In the genomic region with DNA sequence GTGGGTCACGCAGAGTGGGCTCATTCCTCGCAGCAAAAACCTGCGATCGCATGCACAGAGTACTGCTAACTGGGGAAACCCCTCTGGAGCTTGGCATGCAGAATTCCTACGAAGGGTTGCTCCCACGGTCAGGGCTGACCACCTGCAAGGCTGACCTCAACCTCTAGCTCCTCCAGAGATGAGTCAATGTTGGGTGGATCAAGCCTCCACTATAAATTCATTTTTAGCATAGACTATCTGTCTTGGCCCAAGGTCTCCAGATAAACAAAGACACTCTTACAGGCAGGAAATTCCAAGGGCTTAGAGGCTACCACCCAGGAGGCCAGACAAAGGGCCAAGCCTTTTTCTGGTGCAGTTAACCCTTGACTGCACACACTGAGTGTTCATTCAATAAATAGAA, we compare ENCODE assay signal across 17 cellular contexts.
DNase-seq lines count a peak whose midpoint lies in the region; ATAC-seq and TF ChIP-seq lines count a peak whose summit lies in the region.
"Had no signal": no experiment of that assay in that cellular context is flagged by ENCODE, and none has a peak within 500 bp of the region (broad histone marks: within the 10 kb centered on the region; RNA-seq: fewer than 3 reads in every experiment).

No MANE protein-coding gene starts in this region.

- H3K36me3 ChIP-seq in kidney epithelial cell (ENCODE audit: control insufficient read depth, insufficient read depth, low read length), result no peaks in the 10 kb centered on the region
- H3K36me3 ChIP-seq in prostate gland, result no peaks in the 10 kb centered on the region
- H3K36me3 ChIP-seq: SJSA1, tibial artery had no signal

- ATAC-seq in sciatic nerve (peak; percentile 65), GM21786 (IDR thresholded peaks at IDR 0.05; ENCODE audit: unreplicated experiment) (no peak), left ventricle myocardium superior (no peak)

- H3K27me3 ChIP-seq in kidney epithelial cell (ENCODE audit: control insufficient read depth, insufficient read depth, low read length) (no peaks in the 10 kb centered on the region), prostate gland (replicated peaks; ENCODE audit: insufficient read depth) (no peaks in the 10 kb centered on the region)
- H3K27me3 ChIP-seq: SJSA1, tibial artery had no signal

- WGBS in prostate gland, result 55% methylated on average over 6 of the region's 6 CpGs

- DNase-seq in HK-2 (ENCODE audit: unreplicated experiment) (peak; percentile 10), amniotic stem cell (lab: John Stamatoyannopoulos, UW) (peak; percentile 11), kidney epithelial cell (ENCODE audit: low read depth) (peak; percentile 82), sciatic nerve (ENCODE audit: low spot score) (no peak), prostate gland (ENCODE audit: low spot score) (no peak), NCI-H2171 treated with DMSO at 0.1 percent for 48 hours (lab: John Stamatoyannopoulos, UW) (no peak), left ventricle myocardium superior (no peak)
- DNase-seq: cerebellar nuclear complex, DMS53, HCEC 1CT, NCI-H2107, posterior cingulate gyrus, tibial artery had no signal

- H3K4me3 ChIP-seq in kidney epithelial cell (ENCODE audit: low read depth, low read length) (no peak overlapping the region), prostate gland (no peak overlapping the region)
- H3K4me3 ChIP-seq: SJSA1, tibial artery had no signal

- no peaks in the 10 kb centered on the region for H3K9me3 ChIP-seq in prostate gland
- H3K9me3 ChIP-seq: SJSA1 had no signal

- no peak for TF ChIP-seq POLR2A in prostate gland (IDR thresholded peaks at IDR 0.05)

- no peak overlapping the region for H3K27ac ChIP-seq in prostate gland
- H3K27ac ChIP-seq: epithelial cell of prostate, tibial artery, VCaP had no signal

- intact Hi-C loops in sciatic nerve (cut with DNase I) (no loop called here), prostate gland (cut with DNase I) (no loop called here), left ventricle myocardium superior (cut with micrococcal nuclease) (no loop called here)

- H3K4me1 ChIP-seq in prostate gland (replicated peaks), result no peaks in the 10 kb centered on the region
- H3K4me1 ChIP-seq: SJSA1, tibial artery had no signal

- TF ChIP-seq CTCF in kidney epithelial cell (IDR thresholded peaks at IDR 0.05; ENCODE audit: insufficient read depth, low read length, poor library complexity, severe bottlenecking), result no peak
- TF ChIP-seq CTCF in prostate gland (IDR thresholded peaks at IDR 0.05), result no peak

Comparison
In these comparisons a context has a peak if more than half of its experiments do, and no peak if none do; other contexts are left out.
1. DNase-seq: peak in HK-2 (single experiment), amniotic stem cell (single experiment) and kidney epithelial cell (single experiment); none in sciatic nerve (single experiment), prostate gland (single experiment), NCI-H2171 treated with DMSO at 0.1 percent for 48 hours (single experiment) and left ventricle myocardium superior (single experiment).